Comparison of ENCODE assay signal across 10 cellular contexts in the genomic region with DNA sequence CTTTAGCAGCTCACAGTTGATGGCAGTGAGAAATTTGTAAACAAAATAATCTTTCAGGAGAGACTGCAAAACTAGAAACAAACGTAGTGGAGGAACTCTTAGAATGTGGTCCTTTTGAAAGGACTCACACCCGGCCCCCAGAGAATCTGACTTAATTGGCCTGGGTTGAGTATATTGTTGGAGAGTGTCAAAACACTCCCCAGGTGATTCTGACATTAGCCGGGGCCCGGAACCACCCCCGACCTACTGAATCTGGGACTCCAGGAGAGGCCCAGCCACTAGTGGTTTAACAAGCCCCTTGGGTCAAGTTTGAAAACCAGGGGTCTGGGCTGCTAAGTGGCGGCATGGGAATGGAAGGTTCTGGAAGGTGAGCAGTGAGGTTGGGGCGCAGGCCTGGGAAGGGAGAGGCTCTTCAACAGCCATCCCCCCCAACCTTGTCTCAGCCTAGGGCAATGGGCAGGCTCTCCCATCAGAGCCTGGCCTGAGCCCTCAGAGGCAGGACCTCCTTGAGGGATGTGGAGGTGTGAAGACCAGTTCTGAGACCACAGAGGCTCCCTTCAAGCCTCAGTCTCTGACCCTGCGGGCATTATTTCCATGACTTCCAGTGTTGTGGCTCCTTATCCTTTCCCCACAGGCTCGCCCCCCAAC. TPM values are rescaled to one million over a fixed set of nuclear protein-coding genes. Genes with fewer than 3 reads are reported as not detected.
DNase-seq lines count a peak whose midpoint lies in the region; ATAC-seq and TF ChIP-seq lines count a peak whose summit lies in the region.
"Had no signal": no experiment of that assay in that cellular context is flagged by ENCODE, and none has a peak within 500 bp of the region (broad histone marks: within the 10 kb centered on the region; RNA-seq: fewer than 3 reads in every experiment).

No MANE protein-coding gene starts in this region.

- peaks cover 36% of the 10 kb centered on the region for H3K36me3 Mint-ChIP-seq in Calu3 (ENCODE audit: insufficient read depth, unreplicated experiment)
- H3K36me3 Mint-ChIP-seq in effector memory CD8-positive, alpha-beta T cell (ENCODE audit: insufficient read depth) = peaks cover 41% of the 10 kb centered on the region

- TF ChIP-seq CTCF in Calu3 (IDR thresholded peaks at IDR 0.05; ENCODE audit: unreplicated experiment) (no peak), prostate gland (IDR thresholded peaks at IDR 0.05) (no peak)

- H3K36me3 ChIP-seq in prostate gland = no peaks in the 10 kb centered on the region

- H3K27ac Mint-ChIP-seq in Calu3 (ENCODE audit: unreplicated experiment) = no peak overlapping the region
- H3K27ac Mint-ChIP-seq in effector memory CD8-positive, alpha-beta T cell = peak overlapping the region; percentile 98 to 99

- no peaks in the 10 kb centered on the region for H3K27me3 Mint-ChIP-seq in Calu3 (ENCODE audit: unreplicated experiment)
- H3K27me3 Mint-ChIP-seq in effector memory CD8-positive, alpha-beta T cell = no peaks in the 10 kb centered on the region

- peak overlapping the region; percentile 64 to 74 for H3K27ac ChIP-seq in prostate gland

- no peak overlapping the region for H3K4me3 ChIP-seq in prostate gland

- H3K9me3 ChIP-seq in prostate gland = no peaks in the 10 kb centered on the region
- H3K9me3 ChIP-seq: body of pancreas had no signal

- no TSS peak for BruUV-seq in Calu3 (replicated peaks; lab: Mats Ljungman, UMichigan)

- in situ Hi-C loops in ACHN (cut with HindIII; ENCODE audit: low pct_ligation_motif_present, low pct_unique_long_range_greater_than_20kb, low sequenced_read_pairs) = no loop called here

- CTCF ChIA-PET in Calu3 (lab: Charles Lee) = interaction anchor here (0.6 to 0.7 kb wide), 2 partner anchors 264 to 317 kb away, joined by 3 to 4 read pairs; no protein-coding TSS in a partner anchor

- no peaks in the 10 kb centered on the region for H3K4me1 ChIP-seq in prostate gland (replicated peaks)

- DNase-seq in Calu3 (no peak), NCI-H69 (lab: John Stamatoyannopoulos, UW) (peak; percentile 38), prostate gland (ENCODE audit: low spot score) (no peak), NCI-H446 (lab: John Stamatoyannopoulos, UW) (no peak), NCI-H2029 (lab: John Stamatoyannopoulos, UW) (no peak), ACHN (no peak)
- peak in 1 of 3 experiments; percentile 8 for DNase-seq in effector memory CD8-positive, alpha-beta T cell

- H3K9me3 Mint-ChIP-seq in Calu3 (ENCODE audit: low read depth, unreplicated experiment) = no peaks in the 10 kb centered on the region
- no peaks in the 10 kb centered on the region for H3K9me3 Mint-ChIP-seq in effector memory CD8-positive, alpha-beta T cell

- H3K4me3 Mint-ChIP-seq in Calu3 (ENCODE audit: low read depth, unreplicated experiment) = peak overlapping the region; percentile 85
- peak overlapping the region; percentile 89 to 95 for H3K4me3 Mint-ChIP-seq in effector memory CD8-positive, alpha-beta T cell

- ATAC-seq in effector memory CD8-positive, alpha-beta T cell (replicated peaks) = no peak
- ATAC-seq in HG03442 (IDR thresholded peaks at IDR 0.05; ENCODE audit: unreplicated experiment) = no peak

- H3K27me3 ChIP-seq in prostate gland (replicated peaks; ENCODE audit: insufficient read depth) = no peaks in the 10 kb centered on the region
- H3K27me3 ChIP-seq: body of pancreas, foreskin keratinocyte had no signal

- 73% methylated on average over 9 of the region's 9 CpGs for WGBS in prostate gland

- H3K4me1 Mint-ChIP-seq in Calu3 (ENCODE audit: low read depth, unreplicated experiment) = peaks cover 23% of the 10 kb centered on the region
- peaks cover 24 to 28% of the 10 kb centered on the region in 2 donors for H3K4me1 Mint-ChIP-seq in effector memory CD8-positive, alpha-beta T cell (ENCODE audit: low read depth in 2 of 2)

- intact Hi-C loops in Calu3 (cut with micrococcal nuclease; ENCODE audit: unreplicated experiment) (no loop called here), prostate gland (cut with DNase I) (no loop called here)

- TF ChIP-seq POLR2A in prostate gland (IDR thresholded peaks at IDR 0.05) = no peak

RNA-seq across cellular contexts. Expression of a gene that starts 1.1 kb away (rescaled TPM):
- total RNA-seq in Calu3 (2022) (25.6 and 34.1 TPM in 2 replicates), prostate gland (10 to 100 TPM in 1 of 2 donors, 1 to 10 TPM in 1; 7.0 to 20.6 TPM)
